Comparison of ENCODE assay signal across 8 cellular contexts in the genomic region with DNA sequence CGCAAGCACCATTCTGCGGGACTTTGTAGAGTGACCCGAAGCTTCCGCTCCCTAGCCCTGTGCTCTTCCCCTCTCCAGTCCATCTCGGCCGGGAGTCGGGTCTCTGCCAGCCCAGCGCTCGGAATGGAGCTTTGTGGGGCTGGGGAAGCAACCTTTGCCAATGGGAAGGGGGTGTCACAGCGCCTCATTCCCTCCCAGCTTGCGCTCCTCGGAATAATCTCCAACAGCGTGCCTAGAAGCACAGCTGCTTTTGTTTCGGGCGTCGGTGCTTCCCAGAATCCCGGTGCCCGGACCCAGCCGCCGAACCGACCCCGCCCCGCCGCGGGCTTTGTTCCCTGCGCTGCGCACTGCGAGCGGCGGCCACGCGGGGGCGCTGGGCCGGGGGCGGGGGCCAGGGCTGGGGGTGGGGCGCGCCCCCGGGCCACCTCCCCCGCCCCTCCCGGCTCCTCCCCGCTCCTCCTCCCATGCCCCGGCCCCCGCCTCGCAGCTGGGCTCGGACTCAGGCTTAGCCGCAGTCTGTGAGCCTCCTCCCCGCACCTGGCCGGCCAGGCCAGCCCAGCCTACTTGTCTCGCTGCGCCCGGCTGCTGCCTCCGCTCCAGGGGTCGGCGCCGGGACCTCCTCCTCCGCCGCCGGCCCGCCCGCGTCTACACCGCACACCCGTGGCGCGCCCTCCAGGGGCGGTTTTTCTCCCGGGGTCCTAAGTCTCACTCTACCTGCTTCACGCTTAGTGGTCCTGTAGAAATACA.
A peak's percentile ranks its signal among the peaks of the same experiment; 100 is the strongest.
DNase-seq lines count a peak whose midpoint lies in the region; ATAC-seq and TF ChIP-seq lines count a peak whose summit lies in the region.

No MANE protein-coding gene starts in this region.

- H3K4me3 ChIP-seq in Peyer's patch (peak overlapping the region; percentile 38 to 64 (median 52)), heart right ventricle (peak overlapping the region; percentile 22 to 68 (median 60))

- H3K27me3 ChIP-seq in Peyer's patch (no peaks in the 10 kb centered on the region), heart right ventricle (peaks cover 0 to 8% (median 0%) of the 10 kb centered on the region in 7 donors)

- CTCF ChIA-PET in activated naive CD4-positive, alpha-beta T cell treated with anti-CD3 and anti-CD28 coated beads for 36 hours (lab: Charles Lee) = interaction anchor here (0.9 to 1.7 kb wide), 8 partner anchors 9 to 439 kb away, joined by 3 to 15 read pairs (median 3); no protein-coding TSS in a partner anchor

- DNase-seq in NCI-H1694 (lab: John Stamatoyannopoulos, UW) (peak; percentile 27), NCI-H1694 treated with DMSO at 0.1 percent for 48 hours (lab: John Stamatoyannopoulos, UW) (no peak), Peyer's patch (peak; percentile 29 to 78 (median 71)), heart right ventricle (peak; percentile 68 to 69), pulmonary artery endothelial cell (ENCODE audit: low read depth, low spot score) (peak; percentile 39)
- DNase-seq in activated naive CD4-positive, alpha-beta T cell treated with anti-CD3 and anti-CD28 coated beads for 36 hours = peak; percentile 26

- 3 to 5% methylated on average over 51 to 68 of the region's 68 CpGs for WGBS in heart right ventricle, 2 donors

- no peak overlapping the region for H3K27ac Mint-ChIP-seq in activated naive CD4-positive, alpha-beta T cell treated with anti-CD3 and anti-CD28 coated beads for 36 hours

- intact Hi-C loops in activated naive CD4-positive, alpha-beta T cell treated with anti-CD3 and anti-CD28 coated beads for 36 hours (cut with micrococcal nuclease) = no loop called here
- intact Hi-C loops in heart right ventricle (cut with DNase I) = loop anchor here in 5 of 10 donors (2.0 to 10.0 kb wide), 5 partner anchors 73 to 163 kb away; a partner anchor contains a TSS

- TF ChIP-seq CTCF in Peyer's patch (IDR thresholded peaks at IDR 0.05) (peak in 5 of 6 experiments; percentile 37 to 51 (median 43)), heart right ventricle (IDR thresholded peaks at IDR 0.05) (peak; percentile 59 to 94 (median 73))

- H3K4me1 ChIP-seq in Peyer's patch = peaks cover 0 to 8% (median 3%) of the 10 kb centered on the region in 4 donors
- H3K4me1 ChIP-seq in heart right ventricle = peaks cover 0 to 27% (median 20%) of the 10 kb centered on the region in 9 donors

- H3K27me3 Mint-ChIP-seq in activated naive CD4-positive, alpha-beta T cell treated with anti-CD3 and anti-CD28 coated beads for 36 hours (ENCODE audit: low read depth) = peaks cover 33% of the 10 kb centered on the region

- H3K36me3 Mint-ChIP-seq in activated naive CD4-positive, alpha-beta T cell treated with anti-CD3 and anti-CD28 coated beads for 36 hours (ENCODE audit: low read depth) = no peaks in the 10 kb centered on the region

- H3K9me3 ChIP-seq in Peyer's patch (no peaks in the 10 kb centered on the region), heart right ventricle (no peaks in the 10 kb centered on the region)

- H3K4me3 Mint-ChIP-seq in activated naive CD4-positive, alpha-beta T cell treated with anti-CD3 and anti-CD28 coated beads for 36 hours = peak overlapping the region; percentile 49

- peaks cover 3% of the 10 kb centered on the region for H3K4me1 Mint-ChIP-seq in activated naive CD4-positive, alpha-beta T cell treated with anti-CD3 and anti-CD28 coated beads for 36 hours (ENCODE audit: low read depth)

- no peak for TF ChIP-seq POLR2A in Peyer's patch (IDR thresholded peaks at IDR 0.05)

- H3K27ac ChIP-seq in Peyer's patch (no peak overlapping the region), heart right ventricle (peak overlapping the region in 5 of 10 donors; percentile 30 to 68 (median 48))

- H3K36me3 ChIP-seq in Peyer's patch (no peaks in the 10 kb centered on the region), heart right ventricle (no peaks in the 10 kb centered on the region)

- ATAC-seq in HG03139 (IDR thresholded peaks at IDR 0.05; ENCODE audit: unreplicated experiment) (peak; percentile 55), heart right ventricle (peak; percentile 60 to 90 (median 85)), HG03469 (IDR thresholded peaks at IDR 0.05; ENCODE audit: unreplicated experiment) (no peak)

- no peaks in the 10 kb centered on the region for H3K9me3 Mint-ChIP-seq in activated naive CD4-positive, alpha-beta T cell treated with anti-CD3 and anti-CD28 coated beads for 36 hours
